In the genomic region with DNA sequence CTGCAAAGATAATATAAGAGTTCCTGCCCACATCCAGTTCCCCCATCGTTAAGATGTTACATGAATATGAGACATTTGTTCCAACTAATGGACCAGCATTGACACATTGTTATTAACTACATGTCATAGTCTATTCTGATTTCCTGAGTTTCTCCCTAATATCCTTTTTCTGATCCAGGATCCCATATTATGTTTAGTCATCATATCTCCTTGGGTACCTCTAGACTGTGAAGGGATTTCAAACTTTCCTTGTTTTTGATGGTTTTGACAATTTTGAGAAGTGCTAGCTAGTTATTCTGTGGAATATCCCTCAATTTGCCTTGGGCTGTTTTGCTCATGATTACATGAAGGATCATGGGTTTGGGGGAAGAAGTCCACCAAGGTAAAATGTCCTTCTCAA, we compare ENCODE assay signal across 3 cellular contexts.
TF ChIP-seq lines count a peak whose summit lies in the region.

No MANE protein-coding gene starts in this region.

TF ChIP-seq in HepG2, 621 proteins besides CTCF, POLR2A, EP300 and RAD21:
- no peak for TF ChIP-seq ZNF44 (CRISPR knock-in tag; IDR thresholded peaks at IDR 0.05)
- TF ChIP-seq, protein P1, sequence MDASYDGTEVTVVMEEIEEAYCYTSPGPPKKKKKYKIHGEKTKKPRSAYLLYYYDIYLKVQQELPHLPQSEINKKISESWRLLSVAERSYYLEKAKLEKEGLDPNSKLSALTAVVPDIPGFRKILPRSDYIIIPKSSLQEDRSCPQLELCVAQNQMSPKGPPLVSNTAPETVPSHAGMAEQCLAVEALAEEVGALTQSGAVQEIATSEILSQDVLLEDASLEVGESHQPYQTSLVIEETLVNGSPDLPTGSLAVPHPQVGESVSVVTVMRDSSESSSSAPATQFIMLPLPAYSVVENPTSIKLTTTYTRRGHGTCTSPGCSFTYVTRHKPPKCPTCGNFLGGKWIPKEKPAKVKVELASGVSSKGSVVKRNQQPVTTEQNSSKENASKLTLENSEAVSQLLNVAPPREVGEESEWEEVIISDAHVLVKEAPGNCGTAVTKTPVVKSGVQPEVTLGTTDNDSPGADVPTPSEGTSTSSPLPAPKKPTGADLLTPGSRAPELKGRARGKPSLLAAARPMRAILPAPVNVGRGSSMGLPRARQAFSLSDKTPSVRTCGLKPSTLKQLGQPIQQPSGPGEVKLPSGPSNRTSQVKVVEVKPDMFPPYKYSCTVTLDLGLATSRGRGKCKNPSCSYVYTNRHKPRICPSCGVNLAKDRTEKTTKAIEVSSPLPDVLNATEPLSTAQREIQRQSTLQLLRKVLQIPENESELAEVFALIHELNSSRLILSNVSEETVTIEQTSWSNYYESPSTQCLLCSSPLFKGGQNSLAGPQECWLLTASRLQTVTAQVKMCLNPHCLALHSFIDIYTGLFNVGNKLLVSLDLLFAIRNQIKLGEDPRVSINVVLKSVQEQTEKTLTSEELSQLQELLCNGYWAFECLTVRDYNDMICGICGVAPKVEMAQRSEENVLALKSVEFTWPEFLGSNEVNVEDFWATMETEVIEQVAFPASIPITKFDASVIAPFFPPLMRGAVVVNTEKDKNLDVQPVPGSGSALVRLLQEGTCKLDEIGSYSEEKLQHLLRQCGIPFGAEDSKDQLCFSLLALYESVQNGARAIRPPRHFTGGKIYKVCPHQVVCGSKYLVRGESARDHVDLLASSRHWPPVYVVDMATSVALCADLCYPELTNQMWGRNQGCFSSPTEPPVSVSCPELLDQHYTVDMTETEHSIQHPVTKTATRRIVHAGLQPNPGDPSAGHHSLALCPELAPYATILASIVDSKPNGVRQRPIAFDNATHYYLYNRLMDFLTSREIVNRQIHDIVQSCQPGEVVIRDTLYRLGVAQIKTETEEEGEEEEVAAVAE (CRISPR knock-in tag; IDR thresholded peaks at IDR 0.05; ENCODE audit: borderline replicate concordance) = no peak
- TF ChIP-seq, protein P2, sequence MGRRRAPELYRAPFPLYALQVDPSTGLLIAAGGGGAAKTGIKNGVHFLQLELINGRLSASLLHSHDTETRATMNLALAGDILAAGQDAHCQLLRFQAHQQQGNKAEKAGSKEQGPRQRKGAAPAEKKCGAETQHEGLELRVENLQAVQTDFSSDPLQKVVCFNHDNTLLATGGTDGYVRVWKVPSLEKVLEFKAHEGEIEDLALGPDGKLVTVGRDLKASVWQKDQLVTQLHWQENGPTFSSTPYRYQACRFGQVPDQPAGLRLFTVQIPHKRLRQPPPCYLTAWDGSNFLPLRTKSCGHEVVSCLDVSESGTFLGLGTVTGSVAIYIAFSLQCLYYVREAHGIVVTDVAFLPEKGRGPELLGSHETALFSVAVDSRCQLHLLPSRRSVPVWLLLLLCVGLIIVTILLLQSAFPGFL (CRISPR knock-in tag; IDR thresholded peaks at IDR 0.05) = no peak
- TF ChIP-seq MAFF (IDR thresholded peaks at IDR 0.05; ENCODE audit: low read depth, low read length) = peak; percentile 52; the same call in 1 of the 2 replicates
- TF ChIP-seq, protein P3, sequence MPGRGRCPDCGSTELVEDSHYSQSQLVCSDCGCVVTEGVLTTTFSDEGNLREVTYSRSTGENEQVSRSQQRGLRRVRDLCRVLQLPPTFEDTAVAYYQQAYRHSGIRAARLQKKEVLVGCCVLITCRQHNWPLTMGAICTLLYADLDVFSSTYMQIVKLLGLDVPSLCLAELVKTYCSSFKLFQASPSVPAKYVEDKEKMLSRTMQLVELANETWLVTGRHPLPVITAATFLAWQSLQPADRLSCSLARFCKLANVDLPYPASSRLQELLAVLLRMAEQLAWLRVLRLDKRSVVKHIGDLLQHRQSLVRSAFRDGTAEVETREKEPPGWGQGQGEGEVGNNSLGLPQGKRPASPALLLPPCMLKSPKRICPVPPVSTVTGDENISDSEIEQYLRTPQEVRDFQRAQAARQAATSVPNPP (CRISPR knock-in tag; IDR thresholded peaks at IDR 0.05) = no peak
- no peak for TF ChIP-seq GFI1 (CRISPR knock-in tag; IDR thresholded peaks at IDR 0.05; ENCODE audit: borderline replicate concordance)
- TF ChIP-seq MAFK (conservative IDR thresholded peaks at IDR 0.05 in 1 of 2, IDR thresholded peaks at IDR 0.05 in 1 of 2; ENCODE audit: low read length in 2 of 2) = peak; percentile 70 to 75

TF ChIP-seq in A549, 52 proteins besides CTCF, POLR2A, EP300 and RAD21:
- no peak for TF ChIP-seq BHLHE40 (IDR thresholded peaks at IDR 0.05; ENCODE audit: low read depth, low read length)
- TF ChIP-seq CBX8 (IDR thresholded peaks at IDR 0.05) = no peak
- TF ChIP-seq MAFK (IDR thresholded peaks at IDR 0.05; ENCODE audit: partially characterized antibody) = peak; percentile 56
- TF ChIP-seq JUNB (IDR thresholded peaks at IDR 0.05) = no peak
- TF ChIP-seq CHD4 (IDR thresholded peaks at IDR 0.05; ENCODE audit: borderline replicate concordance) = no peak
- no peak for TF ChIP-seq ZC3H11A (IDR thresholded peaks at IDR 0.05)
- no peak for TF ChIP-seq EHF (CRISPR knock-in tag; IDR thresholded peaks at IDR 0.05)

TF ChIP-seq in K562, 482 proteins besides CTCF, POLR2A, EP300 and RAD21:
- TF ChIP-seq, protein P4, sequence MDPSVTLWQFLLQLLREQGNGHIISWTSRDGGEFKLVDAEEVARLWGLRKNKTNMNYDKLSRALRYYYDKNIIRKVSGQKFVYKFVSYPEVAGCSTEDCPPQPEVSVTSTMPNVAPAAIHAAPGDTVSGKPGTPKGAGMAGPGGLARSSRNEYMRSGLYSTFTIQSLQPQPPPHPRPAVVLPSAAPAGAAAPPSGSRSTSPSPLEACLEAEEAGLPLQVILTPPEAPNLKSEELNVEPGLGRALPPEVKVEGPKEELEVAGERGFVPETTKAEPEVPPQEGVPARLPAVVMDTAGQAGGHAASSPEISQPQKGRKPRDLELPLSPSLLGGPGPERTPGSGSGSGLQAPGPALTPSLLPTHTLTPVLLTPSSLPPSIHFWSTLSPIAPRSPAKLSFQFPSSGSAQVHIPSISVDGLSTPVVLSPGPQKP (CRISPR knock-in tag; IDR thresholded peaks at IDR 0.05) = no peak
- TF ChIP-seq HDAC6 (IDR thresholded peaks at IDR 0.05; ENCODE audit: low read depth, low read length) (no peak), ZNF316 (IDR thresholded peaks at IDR 0.05) (peak; percentile 61), MCM5 (IDR thresholded peaks at IDR 0.05; ENCODE audit: low read depth) (no peak), HDAC2 (IDR thresholded peaks at IDR 0.05) (no peak), EGR1 (conservative IDR thresholded peaks at IDR 0.05) (no peak), RBFOX2 (IDR thresholded peaks at IDR 0.05; ENCODE audit: low read depth, low read length) (no peak), MAFG (tag; conservative IDR thresholded peaks at IDR 0.05) (peak; percentile 40), RBM17 (IDR thresholded peaks at IDR 0.05; ENCODE audit: borderline replicate concordance, low read depth, low read length) (no peak), ZNF77 (CRISPR knock-in tag; IDR thresholded peaks at IDR 0.05) (no peak)
- TF ChIP-seq, protein P5, sequence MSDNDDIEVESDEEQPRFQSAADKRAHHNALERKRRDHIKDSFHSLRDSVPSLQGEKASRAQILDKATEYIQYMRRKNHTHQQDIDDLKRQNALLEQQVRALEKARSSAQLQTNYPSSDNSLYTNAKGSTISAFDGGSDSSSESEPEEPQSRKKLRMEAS (CRISPR knock-in tag; IDR thresholded peaks at IDR 0.05) = no peak
